Comparison of ENCODE assay signal across 1 cellular context in the genomic region with DNA sequence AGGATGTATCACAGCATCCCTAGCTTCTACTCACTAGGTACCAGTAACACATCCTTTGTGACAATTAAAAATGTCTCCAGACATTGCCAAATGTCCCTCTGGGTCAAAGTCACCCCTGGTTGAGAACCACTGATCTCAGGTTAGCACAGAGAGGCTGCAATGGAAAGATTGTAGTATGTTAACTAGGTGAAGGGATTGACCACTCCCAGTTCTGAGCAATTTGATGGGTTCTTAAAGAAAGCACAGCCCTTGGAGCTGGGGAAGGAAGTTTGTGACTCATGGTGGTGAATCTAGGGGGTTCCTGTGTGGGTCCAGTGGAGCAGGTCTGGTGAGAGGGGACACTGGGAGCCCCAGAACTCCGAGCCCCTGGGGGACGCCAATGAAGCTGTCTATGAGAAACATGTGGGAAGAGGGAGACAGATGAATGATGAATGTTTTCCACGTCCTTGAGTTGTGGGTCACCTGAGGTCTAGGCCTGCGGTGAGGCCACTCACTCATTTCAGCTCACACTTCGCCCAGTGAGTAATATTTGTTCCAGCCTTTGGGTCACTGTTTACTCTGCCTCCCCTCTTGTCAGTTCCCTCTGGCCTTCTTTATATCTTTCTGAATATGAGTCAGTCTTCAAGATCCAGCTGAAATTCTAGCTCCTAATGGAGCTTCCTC.
A peak's percentile ranks its signal among the peaks of the same experiment; 100 is the strongest.
TF ChIP-seq lines count a peak whose summit lies in the region.

No MANE protein-coding gene starts in this region.

TF ChIP-seq in HepG2, 621 proteins besides CTCF, POLR2A, EP300 and RAD21 (continued from another document and continues in another):
- TF ChIP-seq ZNF878 (CRISPR knock-in tag; IDR thresholded peaks at IDR 0.05): no peak; the same call in 1 of the 2 replicates
- no peak for TF ChIP-seq TRIM24 (CRISPR knock-in tag; IDR thresholded peaks at IDR 0.05)
- TF ChIP-seq MTF1 (CRISPR knock-in tag; IDR thresholded peaks at IDR 0.05): no peak
- TF ChIP-seq ZKSCAN1 (IDR thresholded peaks at IDR 0.05; ENCODE audit: low read length): no peak
- TF ChIP-seq, protein P1, sequence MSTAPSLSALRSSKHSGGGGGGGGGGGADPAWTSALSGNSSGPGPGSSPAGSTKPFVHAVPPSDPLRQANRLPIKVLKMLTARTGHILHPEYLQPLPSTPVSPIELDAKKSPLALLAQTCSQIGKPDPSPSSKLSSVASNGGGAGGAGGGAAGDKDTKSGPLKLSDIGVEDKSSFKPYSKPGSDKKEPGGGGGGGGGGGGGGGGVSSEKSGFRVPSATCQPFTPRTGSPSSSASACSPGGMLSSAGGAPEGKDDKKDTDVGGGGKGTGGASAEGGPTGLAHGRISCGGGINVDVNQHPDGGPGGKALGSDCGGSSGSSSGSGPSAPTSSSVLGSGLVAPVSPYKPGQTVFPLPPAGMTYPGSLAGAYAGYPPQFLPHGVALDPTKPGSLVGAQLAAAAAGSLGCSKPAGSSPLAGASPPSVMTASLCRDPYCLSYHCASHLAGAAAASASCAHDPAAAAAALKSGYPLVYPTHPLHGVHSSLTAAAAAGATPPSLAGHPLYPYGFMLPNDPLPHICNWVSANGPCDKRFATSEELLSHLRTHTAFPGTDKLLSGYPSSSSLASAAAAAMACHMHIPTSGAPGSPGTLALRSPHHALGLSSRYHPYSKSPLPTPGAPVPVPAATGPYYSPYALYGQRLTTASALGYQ (CRISPR knock-in tag; IDR thresholded peaks at IDR 0.05): no peak
- no peak for TF ChIP-seq ATF7-NPFF (CRISPR knock-in tag; IDR thresholded peaks at IDR 0.05; ENCODE audit: low read depth)
- no peak for TF ChIP-seq HNRNPL (IDR thresholded peaks at IDR 0.05; ENCODE audit: low read depth, low read length)
- TF ChIP-seq, protein P2, sequence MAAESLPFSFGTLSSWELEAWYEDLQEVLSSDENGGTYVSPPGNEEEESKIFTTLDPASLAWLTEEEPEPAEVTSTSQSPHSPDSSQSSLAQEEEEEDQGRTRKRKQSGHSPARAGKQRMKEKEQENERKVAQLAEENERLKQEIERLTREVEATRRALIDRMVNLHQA (CRISPR knock-in tag; IDR thresholded peaks at IDR 0.05): no peak
- no peak; the same call in 1 of the 2 replicates for TF ChIP-seq CHD4 (IDR thresholded peaks at IDR 0.05; ENCODE audit: borderline replicate concordance, low read length)
- no peak for TF ChIP-seq ZNF230 (CRISPR knock-in tag; IDR thresholded peaks at IDR 0.05)
- TF ChIP-seq RELA (CRISPR knock-in tag; IDR thresholded peaks at IDR 0.05): no peak
- TF ChIP-seq RARA (CRISPR knock-in tag; IDR thresholded peaks at IDR 0.05): peak; percentile 94
- TF ChIP-seq, protein P3, sequence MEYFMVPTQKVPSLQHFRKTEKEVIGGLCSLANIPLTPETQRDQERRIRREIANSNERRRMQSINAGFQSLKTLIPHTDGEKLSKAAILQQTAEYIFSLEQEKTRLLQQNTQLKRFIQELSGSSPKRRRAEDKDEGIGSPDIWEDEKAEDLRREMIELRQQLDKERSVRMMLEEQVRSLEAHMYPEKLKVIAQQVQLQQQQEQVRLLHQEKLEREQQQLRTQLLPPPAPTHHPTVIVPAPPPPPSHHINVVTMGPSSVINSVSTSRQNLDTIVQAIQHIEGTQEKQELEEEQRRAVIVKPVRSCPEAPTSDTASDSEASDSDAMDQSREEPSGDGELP (IDR thresholded peaks at IDR 0.05; ENCODE audit: borderline replicate concordance, low read depth): peak; percentile 76; the same call in 1 of the 2 replicates
- peak; percentile 74; the same call in 1 of the 2 replicates for TF ChIP-seq ZNF792 (CRISPR knock-in tag; IDR thresholded peaks at IDR 0.05)
- TF ChIP-seq ZIK1 (CRISPR knock-in tag; IDR thresholded peaks at IDR 0.05; ENCODE audit: borderline replicate concordance, low read depth): no peak
- no peak for TF ChIP-seq GABPA (IDR thresholded peaks at IDR 0.05; ENCODE audit: low read depth, low read length)
- 0 out of 2 replicates have a peak, but pooled peaks have one; percentile 37 for TF ChIP-seq GABPA (CRISPR knock-in tag; IDR thresholded peaks at IDR 0.05; ENCODE audit: low read depth)
- peak; percentile 83; the same call in 1 of the 2 replicates for TF ChIP-seq ESRRA (CRISPR knock-in tag; IDR thresholded peaks at IDR 0.05; ENCODE audit: low read depth)
- TF ChIP-seq IKZF1 (IDR thresholded peaks at IDR 0.05): no peak
- no peak for TF ChIP-seq ZNF251 (CRISPR knock-in tag; IDR thresholded peaks at IDR 0.05)
- no peak for TF ChIP-seq ZNF256 (CRISPR knock-in tag; conservative IDR thresholded peaks at IDR 0.05)
- TF ChIP-seq ZNF430 (CRISPR knock-in tag; IDR thresholded peaks at IDR 0.05): peak; percentile 85; the same call in 1 of the 2 replicates
- TF ChIP-seq ATAD3A (CRISPR knock-in tag; IDR thresholded peaks at IDR 0.05): no peak
- TF ChIP-seq, protein P4, sequence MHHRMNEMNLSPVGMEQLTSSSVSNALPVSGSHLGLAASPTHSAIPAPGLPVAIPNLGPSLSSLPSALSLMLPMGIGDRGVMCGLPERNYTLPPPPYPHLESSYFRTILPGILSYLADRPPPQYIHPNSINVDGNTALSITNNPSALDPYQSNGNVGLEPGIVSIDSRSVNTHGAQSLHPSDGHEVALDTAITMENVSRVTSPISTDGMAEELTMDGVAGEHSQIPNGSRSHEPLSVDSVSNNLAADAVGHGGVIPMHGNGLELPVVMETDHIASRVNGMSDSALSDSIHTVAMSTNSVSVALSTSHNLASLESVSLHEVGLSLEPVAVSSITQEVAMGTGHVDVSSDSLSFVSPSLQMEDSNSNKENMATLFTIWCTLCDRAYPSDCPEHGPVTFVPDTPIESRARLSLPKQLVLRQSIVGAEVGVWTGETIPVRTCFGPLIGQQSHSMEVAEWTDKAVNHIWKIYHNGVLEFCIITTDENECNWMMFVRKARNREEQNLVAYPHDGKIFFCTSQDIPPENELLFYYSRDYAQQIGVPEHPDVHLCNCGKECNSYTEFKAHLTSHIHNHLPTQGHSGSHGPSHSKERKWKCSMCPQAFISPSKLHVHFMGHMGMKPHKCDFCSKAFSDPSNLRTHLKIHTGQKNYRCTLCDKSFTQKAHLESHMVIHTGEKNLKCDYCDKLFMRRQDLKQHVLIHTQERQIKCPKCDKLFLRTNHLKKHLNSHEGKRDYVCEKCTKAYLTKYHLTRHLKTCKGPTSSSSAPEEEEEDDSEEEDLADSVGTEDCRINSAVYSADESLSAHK (CRISPR knock-in tag; IDR thresholded peaks at IDR 0.05; ENCODE audit: borderline replicate concordance): no peak
- no peak for TF ChIP-seq ZNF180 (CRISPR knock-in tag; IDR thresholded peaks at IDR 0.05; ENCODE audit: borderline replicate concordance, low read depth)
- TF ChIP-seq ZNF232 (CRISPR knock-in tag; IDR thresholded peaks at IDR 0.05; ENCODE audit: borderline replicate concordance): no peak
- no peak for TF ChIP-seq XBP1 (CRISPR knock-in tag; IDR thresholded peaks at IDR 0.05)
- TF ChIP-seq ZNF563 (CRISPR knock-in tag; IDR thresholded peaks at IDR 0.05): no peak
- no peak for TF ChIP-seq ZNF143 (CRISPR knock-in tag; IDR thresholded peaks at IDR 0.05)
- 0 out of 2 replicates have a peak, but pooled peaks have one; percentile 60 for TF ChIP-seq ZSCAN31 (CRISPR knock-in tag; IDR thresholded peaks at IDR 0.05; ENCODE audit: low read depth)
- no peak for TF ChIP-seq AGO2 (optimal IDR thresholded peaks at IDR 0.05; ENCODE audit: low read depth, low read length)
- TF ChIP-seq RAD51 (IDR thresholded peaks at IDR 0.05; ENCODE audit: borderline replicate concordance): no peak
- TF ChIP-seq BHLHE40 (IDR thresholded peaks at IDR 0.05; ENCODE audit: low read length): peak; percentile 83
- no peak for TF ChIP-seq MATR3 (CRISPR knock-in tag; IDR thresholded peaks at IDR 0.05)
- no peak for TF ChIP-seq MBNL3 (CRISPR knock-in tag; conservative IDR thresholded peaks at IDR 0.05)
- no peak for TF ChIP-seq ZNF367 (CRISPR knock-in tag; IDR thresholded peaks at IDR 0.05; ENCODE audit: borderline replicate concordance)
- no peak for TF ChIP-seq ZSCAN20 (CRISPR knock-in tag; IDR thresholded peaks at IDR 0.05; ENCODE audit: borderline replicate concordance)
- TF ChIP-seq, protein P5, sequence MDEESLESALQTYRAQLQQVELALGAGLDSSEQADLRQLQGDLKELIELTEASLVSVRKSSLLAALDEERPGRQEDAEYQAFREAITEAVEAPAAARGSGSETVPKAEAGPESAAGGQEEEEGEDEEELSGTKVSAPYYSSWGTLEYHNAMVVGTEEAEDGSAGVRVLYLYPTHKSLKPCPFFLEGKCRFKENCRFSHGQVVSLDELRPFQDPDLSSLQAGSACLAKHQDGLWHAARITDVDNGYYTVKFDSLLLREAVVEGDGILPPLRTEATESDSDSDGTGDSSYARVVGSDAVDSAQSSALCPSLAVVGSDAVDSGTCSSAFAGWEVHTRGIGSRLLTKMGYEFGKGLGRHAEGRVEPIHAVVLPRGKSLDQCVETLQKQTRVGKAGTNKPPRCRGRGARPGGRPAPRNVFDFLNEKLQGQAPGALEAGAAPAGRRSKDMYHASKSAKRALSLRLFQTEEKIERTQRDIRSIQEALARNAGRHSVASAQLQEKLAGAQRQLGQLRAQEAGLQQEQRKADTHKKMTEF (CRISPR knock-in tag; IDR thresholded peaks at IDR 0.05): peak; percentile 71
- TF ChIP-seq ZNF720 (CRISPR knock-in tag; IDR thresholded peaks at IDR 0.05): no peak
- TF ChIP-seq, protein P6, sequence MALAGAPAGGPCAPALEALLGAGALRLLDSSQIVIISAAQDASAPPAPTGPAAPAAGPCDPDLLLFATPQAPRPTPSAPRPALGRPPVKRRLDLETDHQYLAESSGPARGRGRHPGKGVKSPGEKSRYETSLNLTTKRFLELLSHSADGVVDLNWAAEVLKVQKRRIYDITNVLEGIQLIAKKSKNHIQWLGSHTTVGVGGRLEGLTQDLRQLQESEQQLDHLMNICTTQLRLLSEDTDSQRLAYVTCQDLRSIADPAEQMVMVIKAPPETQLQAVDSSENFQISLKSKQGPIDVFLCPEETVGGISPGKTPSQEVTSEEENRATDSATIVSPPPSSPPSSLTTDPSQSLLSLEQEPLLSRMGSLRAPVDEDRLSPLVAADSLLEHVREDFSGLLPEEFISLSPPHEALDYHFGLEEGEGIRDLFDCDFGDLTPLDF (CRISPR knock-in tag; IDR thresholded peaks at IDR 0.05): no peak
- TF ChIP-seq TSC22D2 (CRISPR knock-in tag; IDR thresholded peaks at IDR 0.05; ENCODE audit: borderline replicate concordance): peak; percentile 21; the same call in 1 of the 2 replicates
- peak; percentile 84 for TF ChIP-seq BCL6 (CRISPR knock-in tag; IDR thresholded peaks at IDR 0.05)
- peak; percentile 70 for TF ChIP-seq NFIC (IDR thresholded peaks at IDR 0.05; ENCODE audit: low read length)
- TF ChIP-seq, protein P7, sequence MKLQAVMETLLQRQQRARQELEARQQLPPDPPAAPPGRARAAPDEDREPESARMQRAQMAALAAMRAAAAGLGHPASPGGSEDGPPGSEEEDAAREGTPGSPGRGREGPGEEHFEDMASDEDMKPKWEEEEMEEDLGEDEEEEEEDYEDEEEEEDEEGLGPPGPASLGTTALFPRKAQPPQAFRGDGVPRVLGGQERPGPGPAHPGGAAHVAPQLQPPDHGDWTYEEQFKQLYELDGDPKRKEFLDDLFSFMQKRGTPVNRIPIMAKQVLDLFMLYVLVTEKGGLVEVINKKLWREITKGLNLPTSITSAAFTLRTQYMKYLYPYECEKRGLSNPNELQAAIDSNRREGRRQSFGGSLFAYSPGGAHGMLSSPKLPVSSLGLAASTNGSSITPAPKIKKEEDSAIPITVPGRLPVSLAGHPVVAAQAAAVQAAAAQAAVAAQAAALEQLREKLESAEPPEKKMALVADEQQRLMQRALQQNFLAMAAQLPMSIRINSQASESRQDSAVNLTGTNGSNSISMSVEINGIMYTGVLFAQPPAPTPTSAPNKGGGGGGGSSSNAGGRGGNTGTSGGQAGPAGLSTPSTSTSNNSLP (IDR thresholded peaks at IDR 0.05; ENCODE audit: low read depth, low read length): peak; percentile 61
- TF ChIP-seq, protein P8, sequence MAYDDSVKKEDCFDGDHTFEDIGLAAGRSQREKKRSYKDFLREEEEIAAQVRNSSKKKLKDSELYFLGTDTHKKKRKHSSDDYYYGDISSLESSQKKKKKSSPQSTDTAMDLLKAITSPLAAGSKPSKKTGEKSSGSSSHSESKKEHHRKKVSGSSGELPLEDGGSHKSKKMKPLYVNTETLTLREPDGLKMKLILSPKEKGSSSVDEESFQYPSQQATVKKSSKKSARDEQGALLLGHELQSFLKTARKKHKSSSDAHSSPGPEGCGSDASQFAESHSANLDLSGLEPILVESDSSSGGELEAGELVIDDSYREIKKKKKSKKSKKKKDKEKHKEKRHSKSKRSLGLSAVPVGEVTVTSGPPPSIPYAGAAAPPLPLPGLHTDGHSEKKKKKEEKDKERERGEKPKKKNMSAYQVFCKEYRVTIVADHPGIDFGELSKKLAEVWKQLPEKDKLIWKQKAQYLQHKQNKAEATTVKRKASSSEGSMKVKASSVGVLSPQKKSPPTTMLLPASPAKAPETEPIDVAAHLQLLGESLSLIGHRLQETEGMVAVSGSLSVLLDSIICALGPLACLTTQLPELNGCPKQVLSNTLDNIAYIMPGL (CRISPR knock-in tag; IDR thresholded peaks at IDR 0.05; ENCODE audit: borderline replicate concordance in 1 of 2, low read depth in 1 of 2): peak in 1 of 2 experiments; percentile 44; a peak in 1 of 4 replicates
- TF ChIP-seq ZNF589 (CRISPR knock-in tag; conservative IDR thresholded peaks at IDR 0.05): no peak
- TF ChIP-seq HDAC1 (CRISPR knock-in tag; IDR thresholded peaks at IDR 0.05): peak; percentile 70
- no peak for TF ChIP-seq ARID2 (CRISPR knock-in tag; IDR thresholded peaks at IDR 0.05; ENCODE audit: borderline replicate concordance)
- TF ChIP-seq, protein P9, sequence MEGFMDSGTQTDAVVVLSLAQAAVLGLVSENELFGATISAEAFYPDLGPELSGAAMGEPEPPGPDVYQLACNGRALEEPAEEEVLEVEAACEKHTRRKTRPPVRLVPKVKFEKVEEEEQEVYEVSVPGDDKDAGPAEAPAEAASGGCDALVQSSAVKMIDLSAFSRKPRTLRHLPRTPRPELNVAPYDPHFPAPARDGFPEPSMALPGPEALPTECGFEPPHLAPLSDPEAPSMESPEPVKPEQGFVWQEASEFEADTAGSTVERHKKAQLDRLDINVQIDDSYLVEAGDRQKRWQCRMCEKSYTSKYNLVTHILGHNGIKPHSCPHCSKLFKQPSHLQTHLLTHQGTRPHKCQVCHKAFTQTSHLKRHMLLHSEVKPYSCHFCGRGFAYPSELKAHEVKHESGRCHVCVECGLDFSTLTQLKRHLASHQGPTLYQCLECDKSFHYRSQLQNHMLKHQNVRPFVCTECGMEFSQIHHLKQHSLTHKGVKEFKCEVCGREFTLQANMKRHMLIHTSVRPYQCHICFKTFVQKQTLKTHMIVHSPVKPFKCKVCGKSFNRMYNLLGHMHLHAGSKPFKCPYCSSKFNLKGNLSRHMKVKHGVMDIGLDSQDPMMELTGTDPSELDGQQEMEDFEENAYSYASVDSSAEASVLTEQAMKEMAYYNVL (CRISPR knock-in tag; IDR thresholded peaks at IDR 0.05; ENCODE audit: borderline replicate concordance): no peak; the same call in 1 of the 2 replicates
- TF ChIP-seq, protein P10, sequence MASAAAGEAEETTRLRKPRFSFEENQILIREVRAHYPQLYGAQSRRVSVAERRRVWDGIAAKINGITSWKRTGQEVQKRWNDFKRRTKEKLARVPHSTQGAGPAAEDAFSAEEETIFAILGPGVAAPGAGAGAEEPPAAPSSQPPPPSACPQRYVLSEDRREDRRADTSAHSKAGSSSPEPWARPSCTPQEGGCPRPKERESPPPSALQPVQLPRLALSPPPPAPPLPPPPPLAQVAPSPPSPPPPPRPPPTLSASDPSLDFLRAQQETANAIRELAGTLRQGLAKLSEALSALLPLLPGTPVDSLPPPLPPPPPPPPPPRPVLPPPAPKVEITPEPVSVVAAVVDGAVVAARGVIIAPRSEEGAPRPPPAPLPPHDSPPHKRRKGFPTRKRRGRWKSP (CRISPR knock-in tag; IDR thresholded peaks at IDR 0.05): 0 out of 2 replicates have a peak, but pooled peaks have one; percentile 40
- TF ChIP-seq HOXA5 (CRISPR knock-in tag; IDR thresholded peaks at IDR 0.05): peak; percentile 100
